10 cellular contexts compared by ENCODE assay signal in the genomic region with DNA sequence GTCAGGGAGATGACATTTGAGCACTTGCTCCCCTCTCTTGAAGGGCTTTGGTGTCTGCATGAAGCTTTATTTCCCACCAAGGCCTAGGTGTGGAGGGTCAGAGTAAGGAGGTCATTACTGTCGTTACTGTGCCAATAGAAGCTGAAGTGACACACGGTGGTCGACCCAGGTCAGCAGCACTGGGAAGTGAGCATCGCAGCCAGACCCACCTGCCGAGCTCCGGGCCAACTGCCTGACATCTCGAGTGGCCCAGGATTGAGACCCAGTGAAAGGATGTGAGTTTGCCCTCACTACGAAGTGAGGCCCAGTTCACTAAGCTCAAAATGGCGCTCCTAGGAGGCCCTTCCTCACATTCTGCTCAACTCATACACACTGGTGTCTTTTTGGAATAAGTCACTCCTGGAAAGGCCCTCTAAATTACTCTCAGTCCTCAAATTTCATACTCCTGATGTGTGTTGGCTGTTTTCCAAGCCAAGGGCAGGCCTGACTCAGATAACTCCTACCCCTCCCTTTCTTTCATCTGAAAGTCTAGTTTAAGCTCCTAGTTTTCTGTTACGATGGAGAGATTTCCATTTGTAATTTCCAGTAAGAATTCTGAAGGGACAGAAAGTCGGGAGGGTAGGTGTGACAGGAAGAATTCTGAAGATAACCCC.
DNase-seq lines count a peak whose midpoint lies in the region; ATAC-seq and TF ChIP-seq lines count a peak whose summit lies in the region.
"Had no signal": no experiment of that assay in that cellular context is flagged by ENCODE, and none has a peak within 500 bp of the region (broad histone marks: within the 10 kb centered on the region; RNA-seq: fewer than 3 reads in every experiment).

No MANE protein-coding gene starts in this region.

- H3K4me3 ChIP-seq in AG10803 (ENCODE audit: low read length) (no peak overlapping the region), trophoblast cell (ENCODE audit: low read depth, low read length) (no peak overlapping the region)
- H3K4me3 ChIP-seq: lung, upper lobe of right lung had no signal

- H3K9ac ChIP-seq in trophoblast cell (ENCODE audit: low read length): no peak overlapping the region

- H2BK5ac ChIP-seq in trophoblast cell (ENCODE audit: low read depth, low read length, poor library complexity): no peak overlapping the region

- no peak overlapping the region for H4K91ac ChIP-seq in trophoblast cell (ENCODE audit: low read depth, low read length)

- no peaks in the 10 kb centered on the region for H3K79me2 ChIP-seq in trophoblast cell (ENCODE audit: control insufficient read depth, insufficient read depth, low read length, poor library complexity)

- no peak overlapping the region for H3K4ac ChIP-seq in trophoblast cell (ENCODE audit: low read depth, low read length)

- H3K4me2 ChIP-seq in trophoblast cell (ENCODE audit: low read length): no peak overlapping the region

- TF ChIP-seq CTCF in AG10803 (conservative IDR thresholded peaks at IDR 0.05; ENCODE audit: low read length) (no peak), foreskin keratinocyte (conservative IDR thresholded peaks at IDR 0.05) (no peak)

- H3K14ac ChIP-seq in trophoblast cell (ENCODE audit: low read length): no peak overlapping the region

- no peak overlapping the region for H2BK120ac ChIP-seq in trophoblast cell (ENCODE audit: insufficient read depth, low read length, poor library complexity)

- H2AFZ ChIP-seq in trophoblast cell (ENCODE audit: insufficient read depth, low read length, poor library complexity): no peak overlapping the region

- H4K8ac ChIP-seq in trophoblast cell (ENCODE audit: low read depth, low read length): no peak overlapping the region

- DNase-seq in AG10803 (ENCODE audit: low read depth) (peak; percentile 41), HK-2 (ENCODE audit: unreplicated experiment) (peak; percentile 15), SW480 (ENCODE audit: low spot score) (peak; percentile 13), foreskin keratinocyte (peak; percentile 46 to 75), trophoblast cell (no peak), germinal center (ENCODE audit: low spot score) (no peak), epidermal melanocyte (ENCODE audit: insufficient read length, low spot score) (no peak)
- DNase-seq: upper lobe of right lung had no signal

- H3K27ac ChIP-seq in foreskin keratinocyte (peak overlapping the region; percentile 33), trophoblast cell (ENCODE audit: low read depth, low read length) (no peak overlapping the region)
- H3K27ac ChIP-seq: upper lobe of right lung had no signal

- peak; percentile 50 for ATAC-seq in foreskin keratinocyte
- no peak for ATAC-seq in GM21367 (IDR thresholded peaks at IDR 0.05; ENCODE audit: unreplicated experiment)
- ATAC-seq: upper lobe of right lung had no signal

- H3K36me3 ChIP-seq in trophoblast cell (ENCODE audit: control insufficient read depth in 1 of 2, insufficient read depth in 2 of 2, low read length in 2 of 2): peaks cover 13 to 28% of the 10 kb centered on the region in 2 experiments

- H3K4me1 ChIP-seq in foreskin keratinocyte: peaks cover 14% of the 10 kb centered on the region
- peaks cover 0 to 3% of the 10 kb centered on the region in 2 experiments for H3K4me1 ChIP-seq in trophoblast cell (ENCODE audit: control insufficient read depth in 1 of 2, insufficient read depth in 2 of 2, low read length in 2 of 2)
- H3K4me1 ChIP-seq: upper lobe of right lung had no signal

- no peak overlapping the region for H3K18ac ChIP-seq in trophoblast cell (ENCODE audit: low read length)

- H3K9me3 ChIP-seq in trophoblast cell (ENCODE audit: insufficient read depth, low read depth, low read length): peaks cover 1% of the 10 kb centered on the region
- H3K9me3 ChIP-seq: upper lobe of right lung had no signal

- no CpG with 5 or more reads among the region's 11 CpGs for WGBS in trophoblast cell (ENCODE audit: extremely low coverage, insufficient coverage, insufficient read length)

- H3K23ac ChIP-seq in trophoblast cell (ENCODE audit: low read length): no peak overlapping the region

- H2BK12ac ChIP-seq in trophoblast cell (ENCODE audit: low read length): no peak overlapping the region

- no peaks in the 10 kb centered on the region for H3K79me1 ChIP-seq in trophoblast cell (ENCODE audit: low read length)

- no peak overlapping the region for H2AK5ac ChIP-seq in trophoblast cell (ENCODE audit: low read length)

- no peaks in the 10 kb centered on the region for H3K27me3 ChIP-seq in foreskin keratinocyte
- no peaks in the 10 kb centered on the region for H3K27me3 ChIP-seq in trophoblast cell (ENCODE audit: insufficient read depth, low read length)
- H3K27me3 ChIP-seq: upper lobe of right lung had no signal

- no peak overlapping the region for H4K12ac ChIP-seq in trophoblast cell (ENCODE audit: low read depth, low read length)

Comparison
In these comparisons a context has a peak if more than half of its experiments do, and no peak if none do; other contexts are left out.
1. DNase-seq: peak in AG10803 (single experiment), HK-2 (single experiment), SW480 (single experiment) and foreskin keratinocyte (2 of 2); none in trophoblast cell (0 of 2), germinal center (single experiment) and epidermal melanocyte (single experiment).